Comparison of ENCODE assay signal across 25 cellular contexts in the genomic region with DNA sequence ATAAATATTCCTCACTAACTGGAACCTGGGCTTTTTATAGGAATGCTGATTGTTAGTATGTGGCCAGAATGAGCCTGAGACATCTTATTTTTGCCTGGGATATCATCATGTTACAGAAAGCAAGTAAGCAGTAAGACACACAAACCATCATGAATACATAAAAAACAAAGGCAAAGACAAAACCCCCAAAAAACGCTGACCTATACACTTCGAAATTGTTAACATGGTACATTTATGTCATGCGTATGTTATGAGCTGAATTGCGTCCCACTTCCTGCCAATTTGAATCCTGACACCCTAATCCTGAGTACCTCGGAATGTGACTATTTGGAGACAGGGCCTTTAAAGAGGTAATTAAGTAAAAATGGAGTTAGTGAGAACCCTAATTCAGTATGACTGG.
"Had no signal": no experiment of that assay in that cellular context is flagged by ENCODE, and none has a peak within 500 bp of the region (broad histone marks: within the 10 kb centered on the region; RNA-seq: fewer than 3 reads in every experiment).

No MANE protein-coding gene starts in this region.

- H3K4me1 ChIP-seq: esophagus squamous epithelium, gastroesophageal sphincter, heart left ventricle, left lung, lower lobe of right lung had no signal

- H3K36me3 Mint-ChIP-seq: naive thymus-derived CD4-positive, alpha-beta T cell had no signal

- H3K9me3 ChIP-seq: esophagus squamous epithelium, gastroesophageal sphincter, heart left ventricle, left lung, lower lobe of right lung, mucosa of descending colon had no signal

- H3K27ac Mint-ChIP-seq: mesothelial cell of epicardium; naive thymus-derived CD4-positive, alpha-beta T cell had no signal

- H3K27me3 Mint-ChIP-seq: naive thymus-derived CD4-positive, alpha-beta T cell had no signal

- H3K4me1 Mint-ChIP-seq: mesothelial cell of epicardium had no signal

- H3K4me3 ChIP-seq: coronary artery, dorsolateral prefrontal cortex, esophagus squamous epithelium, gastroesophageal sphincter, heart left ventricle, hepatocyte, left lung, lower lobe of right lung, mucosa of descending colon had no signal

- H2AFZ ChIP-seq: hepatocyte had no signal

- H3K4me3 Mint-ChIP-seq: mesothelial cell of epicardium; naive thymus-derived CD4-positive, alpha-beta T cell had no signal

- DNase-seq: dermis blood vessel endothelial cell; dorsolateral prefrontal cortex; effector CD4-positive, alpha-beta T cell; effector memory CD4-positive, alpha-beta T cell; erythroblast; esophagus squamous epithelium; foreskin fibroblast; foreskin melanocyte; heart left ventricle; left cardiac atrium; left lung; left ventricle myocardium superior; lower lobe of right lung; mesenchymal stem cell; mucosa of descending colon; naive thymus-derived CD4-positive, alpha-beta T cell had no signal

- H3K4me2 ChIP-seq: hepatocyte had no signal

- H3K36me3 ChIP-seq: esophagus squamous epithelium, gastroesophageal sphincter, heart left ventricle, left lung, lower lobe of right lung had no signal

- H3K79me2 ChIP-seq: hepatocyte had no signal

- ATAC-seq: esophagus mucosa; gastroesophageal sphincter; heart left ventricle; left cardiac atrium; left lung; left ventricle myocardium superior; lower lobe of right lung; mucosa of descending colon; naive thymus-derived CD4-positive, alpha-beta T cell had no signal

- H3K27me3 ChIP-seq: dorsolateral prefrontal cortex, esophagus squamous epithelium, heart left ventricle, hepatocyte, left lung had no signal

- H3K27ac ChIP-seq: coronary artery, dorsolateral prefrontal cortex, epithelial cell of prostate, esophagus squamous epithelium, gastroesophageal sphincter, heart left ventricle, hepatocyte, left lung, lower lobe of right lung had no signal

- FAIRE-seq: colon, islet of Langerhans, keratinocyte had no signal

- H3K9me3 Mint-ChIP-seq: mesothelial cell of epicardium; naive thymus-derived CD4-positive, alpha-beta T cell had no signal
